ENCODE assay signal across 17 cellular contexts in genomic region chr14:69996197-69996596, GRCh38.
DNase-seq lines count a peak whose midpoint lies in the region; ATAC-seq, FAIRE-seq and TF ChIP-seq lines count a peak whose summit lies in the region.
"Had no signal": no experiment of that assay in that cellular context is flagged by ENCODE, and none has a peak within 500 bp of the region (broad histone marks: within the 10 kb centered on the region; RNA-seq: fewer than 3 reads in every experiment).

No MANE protein-coding gene starts in this region.

- H3K4me3 ChIP-seq in RWPE2 (ENCODE audit: severe bottlenecking): no peak overlapping the region
- H3K4me3 ChIP-seq in fibroblast of lung (replicated peaks in 1 of 4; ENCODE audit: control extremely low read depth in 1 of 4, insufficient read depth in 1 of 4, low read depth in 3 of 4, low read length in 4 of 4): no peak overlapping the region
- no peak overlapping the region for H3K4me3 ChIP-seq in skeletal muscle cell (ENCODE audit: low read depth, low read length)
- H3K4me3 ChIP-seq: HAP-1, spleen had no signal

- peak overlapping the region; percentile 88 for H3K27ac ChIP-seq in RWPE2 (ENCODE audit: poor library complexity, severe bottlenecking)
- no peak overlapping the region for H3K27ac ChIP-seq in fibroblast of lung (ENCODE audit: insufficient read depth, low read length)
- H3K27ac ChIP-seq: C4-2B, parathyroid adenoma, spleen had no signal

- H3K36me3 Mint-ChIP-seq in activated T-cell treated with anti-CD3 and anti-CD28 coated beads, Interleukin-2, amount 50 U/mL, for 4 hours (ENCODE audit: insufficient read depth): no peaks in the 10 kb centered on the region
- peaks cover 2% of the 10 kb centered on the region for H3K36me3 Mint-ChIP-seq in T-helper 17 cell (ENCODE audit: low read depth)

- DNase-seq in HTR-8/SVneo (ENCODE audit: insufficient read length, low spot score): peak; percentile 53
- DNase-seq in RWPE2 (ENCODE audit: low spot score): no peak
- peak; percentile 49 to 55 for DNase-seq in fibroblast of lung (ENCODE audit: low read depth in 2 of 2)
- DNase-seq in skeletal muscle cell (ENCODE audit: low read depth): peak; percentile 61
- DNase-seq in activated T-cell treated with anti-CD3 and anti-CD28 coated beads, Interleukin-2, amount 50 U/mL, for 4 hours: no peak
- DNase-seq in T-helper 17 cell: no peak
- DNase-seq in SKM-1 treated with dmso at 0.1 percent for 144 hours (lab: John Stamatoyannopoulos, UW; ENCODE audit: unreplicated experiment): no peak
- DNase-seq: activated CD4-positive, alpha-beta T cell treated with anti-CD3 and anti-CD28 coated beads, Interleukin-2, amount 50 U/mL, for 4 hours; cerebellar nuclear complex; spleen; stimulated activated naive CD4-positive, alpha-beta T cell; trophoblast cell had no signal

- no peak for TF ChIP-seq CTCF in RWPE2 (IDR thresholded peaks at IDR 0.05; ENCODE audit: poor library complexity, severe bottlenecking)
- TF ChIP-seq CTCF in fibroblast of lung (conservative IDR thresholded peaks at IDR 0.05 in 1 of 2, IDR thresholded peaks at IDR 0.05 in 1 of 2; ENCODE audit: low read depth in 1 of 2, low read length in 2 of 2): no peak

- no peaks in the 10 kb centered on the region for H3K27me3 ChIP-seq in RWPE2 (ENCODE audit: insufficient read depth, poor library complexity, severe bottlenecking)
- H3K27me3 ChIP-seq in fibroblast of lung (ENCODE audit: control insufficient read depth, insufficient read depth, low read length): no peaks in the 10 kb centered on the region

- peaks cover 7% of the 10 kb centered on the region for H3K27me3 Mint-ChIP-seq in activated T-cell treated with anti-CD3 and anti-CD28 coated beads, Interleukin-2, amount 50 U/mL, for 4 hours (ENCODE audit: low read depth)
- H3K27me3 Mint-ChIP-seq in T-helper 17 cell: peaks cover 79% of the 10 kb centered on the region

- H2AFZ ChIP-seq in fibroblast of lung (ENCODE audit: low read length): no peak overlapping the region
- H2AFZ ChIP-seq: parathyroid adenoma had no signal

- H3K4me1 ChIP-seq in RWPE2 (ENCODE audit: insufficient read depth, poor library complexity, severe bottlenecking) (peaks cover 45% of the 10 kb centered on the region), fibroblast of lung (ENCODE audit: control insufficient read depth, extremely low read depth, insufficient read depth, low read length) (no peaks in the 10 kb centered on the region)
- H3K4me1 ChIP-seq: HAP-1, parathyroid adenoma, spleen had no signal

- ATAC-seq in RWPE2 (ENCODE audit: low read depth): peak; percentile 70
- ATAC-seq in activated T-cell treated with anti-CD3 and anti-CD28 coated beads, Interleukin-2, amount 50 U/mL, for 4 hours: no peak
- no peak for ATAC-seq in HG03565 (IDR thresholded peaks at IDR 0.05; ENCODE audit: unreplicated experiment)
- no peak for ATAC-seq in T-helper 17 cell

- peak; percentile 94 for FAIRE-seq in HTR-8/SVneo (lab: Jason Lieb, UNC)

- H3K4me2 ChIP-seq in fibroblast of lung (ENCODE audit: extremely low read depth, insufficient read depth, low read length): no peak overlapping the region

- H3K79me2 ChIP-seq in fibroblast of lung (ENCODE audit: control insufficient read depth, insufficient read depth, low read length): no peaks in the 10 kb centered on the region
- H3K79me2 ChIP-seq: parathyroid adenoma had no signal

- H3K27ac Mint-ChIP-seq in T-helper 17 cell: no peak overlapping the region
- H3K27ac Mint-ChIP-seq: activated T-helper 1 cell treated with anti-CD3 and anti-CD28 coated beads, Interleukin-12 subunit alpha, Interleukin-12 subunit beta, Interleukin-2, Interleukin-4 antibody, amounts not matched to agents 30 ng/mL and 10 ng/mL and 1 ng/mL, durations not matched to agents 14 hours and 24 hours and 36 hours had no signal

- H3K4me1 Mint-ChIP-seq in activated T-cell treated with anti-CD3 and anti-CD28 coated beads, Interleukin-2, amount 50 U/mL, for 4 hours (ENCODE audit: low read depth): no peaks in the 10 kb centered on the region
- H3K4me1 Mint-ChIP-seq in T-helper 17 cell: peaks cover 2% of the 10 kb centered on the region

- H3K9ac ChIP-seq in fibroblast of lung (ENCODE audit: insufficient read depth, low read length): no peak overlapping the region
- H3K9ac ChIP-seq: parathyroid adenoma had no signal

- H3K36me3 ChIP-seq in RWPE2 (ENCODE audit: low read depth) (no peaks in the 10 kb centered on the region), fibroblast of lung (ENCODE audit: control insufficient read depth, insufficient read depth, low read length) (no peaks in the 10 kb centered on the region)
- H3K36me3 ChIP-seq: HAP-1, spleen had no signal

- no peaks in the 10 kb centered on the region for H3K9me3 Mint-ChIP-seq in activated T-cell treated with anti-CD3 and anti-CD28 coated beads, Interleukin-2, amount 50 U/mL, for 4 hours
- H3K9me3 Mint-ChIP-seq: activated T-helper 1 cell treated with anti-CD3 and anti-CD28 coated beads, Interleukin-12 subunit alpha, Interleukin-12 subunit beta, Interleukin-2, Interleukin-4 antibody, amounts not matched to agents 30 ng/mL and 10 ng/mL and 1 ng/mL, durations not matched to agents 14 hours and 24 hours and 36 hours had no signal

- H3K4me3 Mint-ChIP-seq in activated T-cell treated with anti-CD3 and anti-CD28 coated beads, Interleukin-2, amount 50 U/mL, for 4 hours: no peak overlapping the region
- no peak overlapping the region for H3K4me3 Mint-ChIP-seq in T-helper 17 cell
- H3K4me3 Mint-ChIP-seq: activated T-helper 1 cell treated with anti-CD3 and anti-CD28 coated beads, Interleukin-12 subunit alpha, Interleukin-12 subunit beta, Interleukin-2, Interleukin-4 antibody, amounts not matched to agents 30 ng/mL and 10 ng/mL and 1 ng/mL, durations not matched to agents 14 hours and 24 hours and 36 hours had no signal

- no peaks in the 10 kb centered on the region for H3K9me3 ChIP-seq in RWPE2 (ENCODE audit: severe bottlenecking)
- H3K9me3 ChIP-seq in fibroblast of lung (ENCODE audit: control insufficient read depth, insufficient read depth, low read depth, low read length): no peaks in the 10 kb centered on the region
- H3K9me3 ChIP-seq in T-helper 17 cell (ENCODE audit: control insufficient read depth, low read length, poor library complexity, severe bottlenecking): no peaks in the 10 kb centered on the region
- H3K9me3 ChIP-seq: HAP-1, spleen had no signal

- H4K20me1 ChIP-seq in fibroblast of lung (ENCODE audit: control insufficient read depth, extremely low read depth, insufficient read depth, low read length): no peaks in the 10 kb centered on the region

Comparison
In these comparisons a context has a peak if more than half of its experiments do, and no peak if none do; other contexts are left out.
1. DNase-seq: peak in HTR-8/SVneo (single experiment), fibroblast of lung (2 of 2) and skeletal muscle cell (single experiment); none in RWPE2 (single experiment), activated T-cell treated with anti-CD3 and anti-CD28 coated beads, Interleukin-2, amount 50 U/mL, for 4 hours (single experiment), T-helper 17 cell (0 of 3) and SKM-1 treated with dmso at 0.1 percent for 144 hours (single experiment).